Comparison of ENCODE assay signal across 8 cellular contexts in the genomic region with DNA sequence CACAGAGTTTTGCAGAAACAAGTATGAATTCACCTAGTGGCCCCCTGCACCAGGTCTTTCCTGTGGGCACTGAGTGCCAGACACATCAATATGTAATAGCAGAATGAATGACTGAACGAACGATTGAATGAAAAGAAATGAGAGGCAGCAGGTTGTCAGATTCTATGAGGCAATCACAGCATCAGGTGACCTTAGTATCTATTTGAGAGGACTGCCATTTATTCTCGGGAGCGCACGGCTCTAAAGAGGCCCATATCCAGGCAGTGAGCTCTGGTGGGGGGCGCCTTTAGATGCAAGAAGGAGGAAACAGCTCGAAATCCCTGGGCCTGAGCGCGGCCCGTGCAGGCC. TPM values are rescaled to one million over a fixed set of nuclear protein-coding genes. Genes with fewer than 3 reads are reported as not detected.
DNase-seq lines count a peak whose midpoint lies in the region; ATAC-seq and TF ChIP-seq lines count a peak whose summit lies in the region.

No MANE protein-coding gene starts in this region.

- no peaks in the 10 kb centered on the region for H3K9me3 ChIP-seq in SK-N-SH
- no peaks in the 10 kb centered on the region for H3K9me3 ChIP-seq in Karpas-422 (ENCODE audit: low read length)
- no peaks in the 10 kb centered on the region for H3K9me3 ChIP-seq in mucosa of descending colon

- H3K9me2 ChIP-seq in SK-N-SH: no peaks in the 10 kb centered on the region
- H3K9me2 ChIP-seq in Karpas-422 (replicated peaks; ENCODE audit: insufficient read depth, low read length): no peaks in the 10 kb centered on the region

- H3K4me3 ChIP-seq in SK-N-SH (ENCODE audit: low read depth in 2 of 2, low read length in 1 of 2) (peak overlapping the region; percentile 71 to 88), Karpas-422 (ENCODE audit: low read length) (peak overlapping the region; percentile 87), cardiac fibroblast (replicated peaks in 1 of 2; ENCODE audit: low read depth in 2 of 2, low read length in 2 of 2) (peak overlapping the region; percentile 63 to 73), mucosa of descending colon (peak overlapping the region; percentile 39)

- TF ChIP-seq RAD21 in SK-N-SH (IDR thresholded peaks at IDR 0.05; ENCODE audit: low read length): no peak

- peaks cover 4% of the 10 kb centered on the region for H3F3A ChIP-seq in SK-N-SH (replicated peaks; ENCODE audit: insufficient read depth)

- no peak for TF ChIP-seq EP300 in SK-N-SH (IDR thresholded peaks at IDR 0.05; ENCODE audit: borderline replicate concordance in 1 of 2, low read depth in 1 of 2, low read length in 1 of 2)

- H3K36me3 ChIP-seq in SK-N-SH (replicated peaks in 1 of 2; ENCODE audit: control insufficient read depth in 1 of 2, insufficient read depth in 2 of 2, low read length in 1 of 2) (peaks cover 0 to 18% of the 10 kb centered on the region in 2 experiments), Karpas-422 (ENCODE audit: insufficient read depth, low read length) (peaks cover 7% of the 10 kb centered on the region; the same call in 1 of the 2 replicates), mucosa of descending colon (ENCODE audit: low read depth) (no peaks in the 10 kb centered on the region)

- peak overlapping the region; percentile 38; the same call in 1 of the 2 replicates for H3K9ac ChIP-seq in SK-N-SH
- peak overlapping the region; percentile 75 for H3K9ac ChIP-seq in Karpas-422 (ENCODE audit: low read length)

- H3K79me2 ChIP-seq in SK-N-SH (ENCODE audit: insufficient read depth): peaks cover 24% of the 10 kb centered on the region; the same call in 1 of the 2 replicates
- peaks cover 15% of the 10 kb centered on the region for H3K79me2 ChIP-seq in Karpas-422 (ENCODE audit: low read length)

- intact Hi-C loops in mucosa of descending colon (cut with DNase I, micrococcal nuclease): no loop called here

- no peaks in the 10 kb centered on the region for H3K27me3 ChIP-seq in SK-N-SH (ENCODE audit: insufficient read depth)
- no peaks in the 10 kb centered on the region for H3K27me3 ChIP-seq in Karpas-422 (ENCODE audit: low read length)

- H2AFZ ChIP-seq in SK-N-SH (ENCODE audit: low read depth) (peak overlapping the region; percentile 82), Karpas-422 (ENCODE audit: low read length) (peak overlapping the region; percentile 21)

- ATAC-seq in SK-N-SH treated with all-trans-retinoic acid at 6 μM for 48 hours (no peak), mucosa of descending colon (peak; percentile 61), HG03442 (IDR thresholded peaks at IDR 0.05; ENCODE audit: unreplicated experiment) (no peak)

- DNase-seq in SK-N-SH (no peak), Karpas-422 (peak; percentile 49), cardiac fibroblast (ENCODE audit: low read depth in 2 of 2) (no peak), mucosa of descending colon (no peak), foreskin melanocyte (no peak), erythroblast (lab: John Stamatoyannopoulos, UW) (no peak)

- H4K20me1 ChIP-seq in SK-N-SH (ENCODE audit: insufficient read depth) (no peaks in the 10 kb centered on the region), Karpas-422 (ENCODE audit: insufficient read depth, low read depth, low read length) (0 out of 2 replicates have a peak, but pooled peaks cover 6% of the 10 kb centered on the region)

- H3K27ac ChIP-seq in SK-N-SH (ENCODE audit: low read depth in 2 of 2, low read length in 1 of 2) (peak overlapping the region in 1 of 2 experiments; percentile 83; a peak in 2 of 4 replicates), Karpas-422 (ENCODE audit: low read length) (no peak overlapping the region)

- CTCF ChIA-PET in SK-N-SH (lab: Yijun Ruan, JAX): interaction anchor here (0.9 to 3.4 kb wide), 18 partner anchors 8 to 896 kb away, joined by 3 to 18 read pairs (median 4); a partner anchor contains a TSS

- TF ChIP-seq POLR2A in erythroblast (IDR thresholded peaks at IDR 0.05; ENCODE audit: low read length): no peak

- H3K4me2 ChIP-seq in SK-N-SH (peak overlapping the region; percentile 76), Karpas-422 (ENCODE audit: low read depth, low read length, poor library complexity, severe bottlenecking) (peak overlapping the region; percentile 67)

- WGBS in SK-N-SH (ENCODE audit: low lambda C conversion rate): 16% methylated on average over 10 of the region's 10 CpGs

- H3K4me1 ChIP-seq in SK-N-SH (ENCODE audit: control insufficient read depth in 1 of 2, insufficient read depth in 2 of 2, low read depth in 1 of 2, low read length in 1 of 2): peaks cover 0 to 23% of the 10 kb centered on the region in 2 experiments; a peak in 2 of 4 replicates
- peaks cover 18% of the 10 kb centered on the region for H3K4me1 ChIP-seq in Karpas-422 (ENCODE audit: low read length)
- peaks cover 6% of the 10 kb centered on the region for H3K4me1 ChIP-seq in mucosa of descending colon (ENCODE audit: low read depth)

- TF ChIP-seq CTCF in SK-N-SH (IDR thresholded peaks at IDR 0.05) (no peak), cardiac fibroblast (IDR thresholded peaks at IDR 0.05; ENCODE audit: low read depth, low read length) (no peak), mucosa of descending colon (IDR thresholded peaks at IDR 0.05) (no peak)

- POLR2A ChIA-PET in SK-N-SH (lab: Yijun Ruan, JAX): interaction anchor here (0.5 to 1.5 kb wide), 19 partner anchors 8 to 895 kb away, joined by 3 to 7 read pairs (median 4); a partner anchor contains a TSS

TF ChIP-seq in SK-N-SH, 30 proteins besides CTCF, POLR2A, EP300 and RAD21:
- TF ChIP-seq FOXJ3 (CRISPR knock-in tag; IDR thresholded peaks at IDR 0.05) (no peak), TCF12 (IDR thresholded peaks at IDR 0.05) (no peak)
- TF ChIP-seq, protein P1, sequence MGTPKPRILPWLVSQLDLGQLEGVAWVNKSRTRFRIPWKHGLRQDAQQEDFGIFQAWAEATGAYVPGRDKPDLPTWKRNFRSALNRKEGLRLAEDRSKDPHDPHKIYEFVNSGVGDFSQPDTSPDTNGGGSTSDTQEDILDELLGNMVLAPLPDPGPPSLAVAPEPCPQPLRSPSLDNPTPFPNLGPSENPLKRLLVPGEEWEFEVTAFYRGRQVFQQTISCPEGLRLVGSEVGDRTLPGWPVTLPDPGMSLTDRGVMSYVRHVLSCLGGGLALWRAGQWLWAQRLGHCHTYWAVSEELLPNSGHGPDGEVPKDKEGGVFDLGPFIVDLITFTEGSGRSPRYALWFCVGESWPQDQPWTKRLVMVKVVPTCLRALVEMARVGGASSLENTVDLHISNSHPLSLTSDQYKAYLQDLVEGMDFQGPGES (IDR thresholded peaks at IDR 0.05; ENCODE audit: low read depth, low read length): no peak

TF ChIP-seq in SK-N-SH treated with all-trans-retinoic acid at 6 μM for 48 hours, 23 proteins besides CTCF, POLR2A, EP300 and RAD21 (continues in another document):
- TF ChIP-seq ZNF70 (CRISPR knock-in tag; IDR thresholded peaks at IDR 0.05): no peak
- no peak for TF ChIP-seq PPARA (CRISPR knock-in tag; IDR thresholded peaks at IDR 0.05; ENCODE audit: borderline replicate concordance)
- TF ChIP-seq ESRRG (CRISPR knock-in tag; IDR thresholded peaks at IDR 0.05): no peak
- TF ChIP-seq, protein P2, sequence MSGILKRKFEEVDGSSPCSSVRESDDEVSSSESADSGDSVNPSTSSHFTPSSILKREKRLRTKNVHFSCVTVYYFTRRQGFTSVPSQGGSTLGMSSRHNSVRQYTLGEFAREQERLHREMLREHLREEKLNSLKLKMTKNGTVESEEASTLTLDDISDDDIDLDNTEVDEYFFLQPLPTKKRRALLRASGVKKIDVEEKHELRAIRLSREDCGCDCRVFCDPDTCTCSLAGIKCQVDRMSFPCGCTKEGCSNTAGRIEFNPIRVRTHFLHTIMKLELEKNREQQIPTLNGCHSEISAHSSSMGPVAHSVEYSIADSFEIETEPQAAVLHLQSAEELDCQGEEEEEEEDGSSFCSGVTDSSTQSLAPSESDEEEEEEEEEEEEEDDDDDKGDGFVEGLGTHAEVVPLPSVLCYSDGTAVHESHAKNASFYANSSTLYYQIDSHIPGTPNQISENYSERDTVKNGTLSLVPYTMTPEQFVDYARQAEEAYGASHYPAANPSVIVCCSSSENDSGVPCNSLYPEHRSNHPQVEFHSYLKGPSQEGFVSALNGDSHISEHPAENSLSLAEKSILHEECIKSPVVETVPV (CRISPR knock-in tag; IDR thresholded peaks at IDR 0.05): no peak
- TF ChIP-seq SNAI2 (CRISPR knock-in tag; IDR thresholded peaks at IDR 0.05): no peak
- TF ChIP-seq RARB (CRISPR knock-in tag; IDR thresholded peaks at IDR 0.05): no peak
- no peak for TF ChIP-seq ISL1 (CRISPR knock-in tag; IDR thresholded peaks at IDR 0.05)
- TF ChIP-seq, protein P3, sequence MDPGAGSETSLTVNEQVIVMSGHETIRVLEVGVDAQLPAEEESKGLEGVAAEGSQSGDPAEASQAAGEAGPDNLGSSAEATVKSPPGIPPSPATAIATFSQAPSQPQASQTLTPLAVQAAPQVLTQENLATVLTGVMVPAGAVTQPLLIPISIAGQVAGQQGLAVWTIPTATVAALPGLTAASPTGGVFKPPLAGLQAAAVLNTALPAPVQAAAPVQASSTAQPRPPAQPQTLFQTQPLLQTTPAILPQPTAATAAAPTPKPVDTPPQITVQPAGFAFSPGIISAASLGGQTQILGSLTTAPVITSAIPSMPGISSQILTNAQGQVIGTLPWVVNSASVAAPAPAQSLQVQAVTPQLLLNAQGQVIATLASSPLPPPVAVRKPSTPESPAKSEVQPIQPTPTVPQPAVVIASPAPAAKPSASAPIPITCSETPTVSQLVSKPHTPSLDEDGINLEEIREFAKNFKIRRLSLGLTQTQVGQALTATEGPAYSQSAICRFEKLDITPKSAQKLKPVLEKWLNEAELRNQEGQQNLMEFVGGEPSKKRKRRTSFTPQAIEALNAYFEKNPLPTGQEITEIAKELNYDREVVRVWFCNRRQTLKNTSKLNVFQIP (CRISPR knock-in tag; IDR thresholded peaks at IDR 0.05; ENCODE audit: borderline replicate concordance, low read depth): no peak
- no peak for TF ChIP-seq ZC3H10 (CRISPR knock-in tag; IDR thresholded peaks at IDR 0.05)
- TF ChIP-seq ARNTL (CRISPR knock-in tag; IDR thresholded peaks at IDR 0.05; ENCODE audit: borderline replicate concordance, low read depth): no peak

RNA-seq across cellular contexts. Expression of a gene that starts 0.5 kb away (rescaled TPM):
- polyA plus RNA-seq in SK-N-SH (2012; rRNA removed): 36.2 and 40.5 TPM in 2 replicates
- polyA plus RNA-seq in SK-N-SH (2012; cell fraction: cytosol; rRNA removed): 35.0 and 37.8 TPM in 2 replicates
- polyA plus RNA-seq in SK-N-SH (2012; cell fraction: nucleus; rRNA removed): 54.9 and 60.3 TPM in 2 replicates
- 19.5 and 31.8 TPM in 2 replicates for total RNA-seq in Karpas-422 (2014; rRNA removed; shearing (Covaris generic); ENCODE audit: low replicate concordance)
- total RNA-seq in mucosa of descending colon: 100 to 1,000 TPM in 1 of 3 donors, 10 to 100 TPM in 2; 30.6 to 115 (median 31.9) TPM
